In the genomic region with DNA sequence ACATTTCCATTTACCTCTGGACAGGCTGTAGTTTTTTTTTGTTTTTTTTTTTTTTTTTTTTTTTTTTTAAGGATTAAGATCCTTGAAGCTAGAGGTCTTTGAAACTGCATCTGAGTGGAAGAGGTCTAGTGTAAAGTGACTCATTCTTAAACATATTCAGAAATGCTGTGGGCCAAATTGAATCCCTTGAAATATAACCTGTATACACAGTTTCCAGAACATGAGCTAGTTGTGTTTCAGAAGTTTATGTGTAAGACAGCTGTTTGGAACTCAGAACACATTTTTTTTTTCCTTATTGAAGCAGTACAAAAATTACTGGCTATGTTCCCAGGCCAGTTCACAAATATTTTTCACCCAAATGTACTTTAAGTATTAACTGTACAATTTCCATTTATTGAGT, we compare ENCODE assay signal across 19 cellular contexts.
A peak's percentile ranks its signal among the peaks of the same experiment; 100 is the strongest.
DNase-seq lines count a peak whose midpoint lies in the region; ATAC-seq and TF ChIP-seq lines count a peak whose summit lies in the region.
"Had no signal": no experiment of that assay in that cellular context is flagged by ENCODE, and none has a peak within 500 bp of the region (broad histone marks: within the 10 kb centered on the region; RNA-seq: fewer than 3 reads in every experiment).

No MANE protein-coding gene starts in this region.

- H3K27me3 ChIP-seq in BJ (ENCODE audit: control insufficient read depth, insufficient read depth, low read length): no peaks in the 10 kb centered on the region
- H3K27me3 ChIP-seq in Caco-2 (replicated peaks; ENCODE audit: control insufficient read depth, insufficient read depth, low read length): no peaks in the 10 kb centered on the region
- H3K27me3 ChIP-seq: BLaER1 had no signal

- H3K4me3 ChIP-seq in BJ (ENCODE audit: low read depth, low read length) (no peak overlapping the region), epithelial cell of esophagus (ENCODE audit: low read length) (no peak overlapping the region), Caco-2 (ENCODE audit: low read depth, low read length) (no peak overlapping the region)
- H3K4me3 ChIP-seq: BLaER1, GM12878 had no signal

- peaks cover 26% of the 10 kb centered on the region for H3K4me1 Mint-ChIP-seq in Caco-2 (ENCODE audit: low read depth, unreplicated experiment)

- no peak overlapping the region for H3K4me3 Mint-ChIP-seq in Caco-2 (ENCODE audit: unreplicated experiment)
- H3K4me3 Mint-ChIP-seq: dendritic cell treated with granulocyte-macrophage colony-stimulating factor and Interleukin-4, amounts not matched to agents 40 ng/mL and 50 ng/mL, for 4 days; naive B cell; WTC11 had no signal

- TF ChIP-seq CTCF in BJ (IDR thresholded peaks at IDR 0.05; ENCODE audit: insufficient read depth, low read depth, low read length) (no peak), epithelial cell of esophagus (IDR thresholded peaks at IDR 0.05; ENCODE audit: insufficient read depth, low read depth, low read length, missing control alignments) (no peak), Caco-2 (IDR thresholded peaks at IDR 0.05; ENCODE audit: insufficient read depth in 1 of 2, low read depth in 1 of 2, low read length in 1 of 2, severe bottlenecking in 1 of 2, unreplicated experiment in 1 of 2) (no peak)

- peaks cover 10% of the 10 kb centered on the region for H3K9me3 Mint-ChIP-seq in Caco-2 (ENCODE audit: unreplicated experiment)
- H3K9me3 Mint-ChIP-seq: dendritic cell treated with granulocyte-macrophage colony-stimulating factor and Interleukin-4, amounts not matched to agents 40 ng/mL and 50 ng/mL, for 4 days; WTC11 had no signal

- intact Hi-C loops in Caco-2 (cut with micrococcal nuclease; ENCODE audit: unreplicated experiment): no loop called here

- DNase-seq in BJ (ENCODE audit: low read depth) (peak; percentile 9), HT1080 (ENCODE audit: low read depth) (peak; percentile 60), epithelial cell of esophagus (ENCODE audit: low read depth) (peak; percentile 1), myocyte (ENCODE audit: low read depth) (peak; percentile 63), medulla oblongata (ENCODE audit: extremely low spot score) (no peak), OCI-M1 (lab: John Stamatoyannopoulos, UW) (no peak), Caco-2 (no peak)
- DNase-seq: DND-41, erythroblast, MV-4-11, naive B cell, NCI-H2081, NCI-H69 had no signal

- ATAC-seq in GM18909 (IDR thresholded peaks at IDR 0.05; ENCODE audit: poor library complexity, unreplicated experiment): no peak
- ATAC-seq: GM12878, Panc1, WTC11 had no signal

- H3K36me3 ChIP-seq in BJ (ENCODE audit: control insufficient read depth, insufficient read depth, low read length): no peaks in the 10 kb centered on the region
- no peaks in the 10 kb centered on the region for H3K36me3 ChIP-seq in Caco-2 (ENCODE audit: control insufficient read depth, insufficient read depth, low read length)
- H3K36me3 ChIP-seq: BLaER1 had no signal

- POLR2A ChIA-PET in BJ (lab: Charles Lee) (no interaction called here), Caco-2 (lab: Charles Lee) (no interaction called here)

- peaks cover 38% of the 10 kb centered on the region for H3K4me1 ChIP-seq in Caco-2
- H3K4me1 ChIP-seq: BLaER1 had no signal

- no peak overlapping the region for H3K27ac Mint-ChIP-seq in Caco-2 (ENCODE audit: unreplicated experiment)
- H3K27ac Mint-ChIP-seq: dendritic cell treated with granulocyte-macrophage colony-stimulating factor and Interleukin-4, amounts not matched to agents 40 ng/mL and 50 ng/mL, for 4 days; naive B cell; WTC11 had no signal

- no TSS peak for BruUV-seq in Caco-2 (replicated peaks; lab: Mats Ljungman, UMichigan)

- H3K9me3 ChIP-seq in Caco-2: no peaks in the 10 kb centered on the region
- H3K9me3 ChIP-seq: BLaER1 had no signal

- H3K27me3 Mint-ChIP-seq in Caco-2 (ENCODE audit: insufficient read depth, unreplicated experiment): no peaks in the 10 kb centered on the region
- H3K27me3 Mint-ChIP-seq: dendritic cell treated with granulocyte-macrophage colony-stimulating factor and Interleukin-4, amounts not matched to agents 40 ng/mL and 50 ng/mL, for 4 days; naive B cell had no signal

- CTCF ChIA-PET in BJ (lab: Yijun Ruan, JAX) (interaction anchor here (0.6 kb wide), 2 partner anchors 33 to 108 kb away, joined by 3 read pairs; no protein-coding TSS in a partner anchor), Caco-2 (lab: Charles Lee) (interaction anchor here (0.7 kb wide), 1 partner anchor 416 kb away, joined by 8 read pairs; no protein-coding TSS in a partner anchor)

- no peaks in the 10 kb centered on the region for H3K36me3 Mint-ChIP-seq in Caco-2 (ENCODE audit: insufficient read depth, unreplicated experiment)
- H3K36me3 Mint-ChIP-seq: naive B cell, WTC11 had no signal

Comparison
In these comparisons a context has a peak if more than half of its experiments do, and no peak if none do; other contexts are left out.
1. DNase-seq: peak in BJ (single experiment), HT1080 (single experiment), epithelial cell of esophagus (single experiment) and myocyte (single experiment); none in medulla oblongata (single experiment), OCI-M1 (single experiment) and Caco-2 (0 of 2).